8 cellular contexts compared by ENCODE assay signal in the genomic region with DNA sequence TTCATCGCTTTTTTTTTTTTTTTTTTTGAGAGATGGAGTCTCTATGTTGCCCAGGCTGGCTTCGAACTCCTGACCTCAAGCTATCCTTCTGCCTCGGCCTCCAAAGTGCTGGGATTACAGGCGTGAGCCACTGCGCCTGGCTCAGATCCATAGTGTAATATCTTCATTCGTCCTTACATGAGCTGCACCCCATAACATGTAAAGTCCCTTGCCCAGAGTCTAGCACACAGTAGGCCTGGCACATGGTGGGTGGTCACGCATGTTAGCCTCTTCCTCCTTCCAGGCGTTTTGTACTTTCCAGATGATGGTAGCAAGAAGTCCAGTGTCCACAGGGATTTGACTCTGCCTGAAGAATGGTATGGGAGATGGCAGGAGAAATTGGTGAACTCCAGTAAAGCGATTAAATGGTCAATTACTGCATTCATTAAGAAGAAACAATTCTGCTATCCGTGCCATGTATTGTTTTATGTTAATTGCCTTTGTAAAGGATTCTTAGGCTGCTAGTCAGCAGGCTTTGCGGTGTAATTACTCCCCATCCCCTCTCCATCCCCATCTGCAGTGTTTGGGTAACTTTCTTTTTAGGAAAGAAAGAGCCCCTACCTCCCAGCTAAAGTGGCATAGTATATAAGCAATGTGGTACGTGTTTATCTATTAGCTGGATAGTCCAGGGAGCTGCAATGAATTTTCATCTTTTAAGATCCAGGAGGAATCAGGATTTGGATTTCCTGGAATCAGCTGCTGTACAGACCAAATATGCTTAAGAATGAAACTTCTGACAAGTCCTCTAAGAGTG. TPM values are rescaled to one million over a fixed set of nuclear protein-coding genes. Genes with fewer than 3 reads are reported as not detected.
A peak's percentile ranks its signal among the peaks of the same experiment; 100 is the strongest.
DNase-seq lines count a peak whose midpoint lies in the region; ATAC-seq and TF ChIP-seq lines count a peak whose summit lies in the region.

No MANE protein-coding gene starts in this region.

- H3F3A ChIP-seq in GM23248 (ENCODE audit: insufficient read depth): peaks cover 36% of the 10 kb centered on the region

- DNase-seq in GM23248: peak; percentile 57
- DNase-seq in activated CD8-positive, alpha-beta T cell treated with anti-CD3 and anti-CD28 coated beads for 36 hours: no peak
- DNase-seq in GM19238 (ENCODE audit: insufficient read length, low spot score): no peak
- no peak for DNase-seq in NCI-H2196 (lab: John Stamatoyannopoulos, UW; ENCODE audit: unreplicated experiment)
- DNase-seq in NCI-H1436 (lab: John Stamatoyannopoulos, UW): no peak
- no peak for DNase-seq in NCI-H1105 (lab: John Stamatoyannopoulos, UW)

- H3K9me3 ChIP-seq in GM23248 (ENCODE audit: low read depth) (no peaks in the 10 kb centered on the region), skeletal muscle tissue (ENCODE audit: control insufficient read depth in 3 of 3, low read length in 3 of 3) (no peaks in the 10 kb centered on the region)

- H3K27ac ChIP-seq in GM23248 (peak overlapping the region; percentile 49), skeletal muscle tissue (ENCODE audit: low read depth, low read length) (peak overlapping the region; percentile 40)

- no peaks in the 10 kb centered on the region for H3K9me3 Mint-ChIP-seq in activated CD8-positive, alpha-beta T cell treated with anti-CD3 and anti-CD28 coated beads for 36 hours

- peak overlapping the region; percentile 84 for H3K4me2 ChIP-seq in GM23248 (ENCODE audit: unreplicated experiment)

- H3K27ac Mint-ChIP-seq in activated CD8-positive, alpha-beta T cell treated with anti-CD3 and anti-CD28 coated beads for 36 hours: peak overlapping the region; percentile 66

- no peaks in the 10 kb centered on the region for H3K27me3 ChIP-seq in GM23248 (replicated peaks; ENCODE audit: insufficient read depth)
- peaks cover 7 to 22% (median 22%) of the 10 kb centered on the region in 3 donors for H3K27me3 ChIP-seq in skeletal muscle tissue (ENCODE audit: control insufficient read depth in 3 of 3, insufficient read depth in 3 of 3, low read length in 3 of 3)

- peaks cover 34% of the 10 kb centered on the region for H3K4me1 Mint-ChIP-seq in activated CD8-positive, alpha-beta T cell treated with anti-CD3 and anti-CD28 coated beads for 36 hours (ENCODE audit: low read depth)

- H3K9ac ChIP-seq in GM23248 (peak overlapping the region; percentile 89), skeletal muscle tissue (ENCODE audit: low read depth in 1 of 3, low read length in 3 of 3) (peak overlapping the region in 1 of 3 donors; percentile 57)

- H3K79me2 ChIP-seq in GM23248 (ENCODE audit: insufficient read depth): peaks cover 61% of the 10 kb centered on the region

- H3K4me3 ChIP-seq in GM23248 (peak overlapping the region; percentile 92), iPS-11a (ENCODE audit: low read depth, low read length) (peak overlapping the region; percentile 86), skeletal muscle tissue (ENCODE audit: low read length in 3 of 3) (peak overlapping the region; percentile 6 to 76 (median 71))

- H3K4me3 Mint-ChIP-seq in activated CD8-positive, alpha-beta T cell treated with anti-CD3 and anti-CD28 coated beads for 36 hours: peak overlapping the region; percentile 86

- no peak for ATAC-seq in activated CD8-positive, alpha-beta T cell treated with anti-CD3 and anti-CD28 coated beads for 36 hours

- no peaks in the 10 kb centered on the region for H4K20me1 ChIP-seq in GM23248 (ENCODE audit: insufficient read depth)

- H3K9me2 ChIP-seq in GM23248 (ENCODE audit: insufficient read depth): no peaks in the 10 kb centered on the region

- peak overlapping the region; percentile 80 for H2AFZ ChIP-seq in GM23248

- no peaks in the 10 kb centered on the region for H3K36me3 Mint-ChIP-seq in activated CD8-positive, alpha-beta T cell treated with anti-CD3 and anti-CD28 coated beads for 36 hours (ENCODE audit: low read depth)

- peaks cover 23% of the 10 kb centered on the region for H3K4me1 ChIP-seq in GM23248 (ENCODE audit: insufficient read depth)
- H3K4me1 ChIP-seq in skeletal muscle tissue (ENCODE audit: control insufficient read depth in 3 of 3, insufficient read depth in 3 of 3, low read length in 3 of 3): peaks cover 4 to 20% (median 7%) of the 10 kb centered on the region in 3 donors

- no peak for TF ChIP-seq CTCF in activated CD8-positive, alpha-beta T cell treated with anti-CD3 and anti-CD28 coated beads for 36 hours (IDR thresholded peaks at IDR 0.05)

- in situ Hi-C loops in GM23248 (cut with MboI): no loop called here

- peaks cover 11% of the 10 kb centered on the region for H3K27me3 Mint-ChIP-seq in activated CD8-positive, alpha-beta T cell treated with anti-CD3 and anti-CD28 coated beads for 36 hours

- intact Hi-C loops in activated CD8-positive, alpha-beta T cell treated with anti-CD3 and anti-CD28 coated beads for 36 hours (cut with micrococcal nuclease): no loop called here

- 3 to 5% methylated on average over 12 of the region's 12 CpGs for WGBS in GM23248 (ENCODE audit: low coverage in 1 of 2, low lambda C conversion rate in 2 of 2, missing lambda C conversion rate in 2 of 2), 2 experiments

- no peaks in the 10 kb centered on the region for H3K36me3 ChIP-seq in GM23248 (ENCODE audit: low read depth)
- no peaks in the 10 kb centered on the region for H3K36me3 ChIP-seq in skeletal muscle tissue (ENCODE audit: control insufficient read depth in 3 of 3, insufficient read depth in 3 of 3, low read length in 3 of 3)

- CTCF ChIA-PET in activated CD8-positive, alpha-beta T cell treated with anti-CD3 and anti-CD28 coated beads for 36 hours (lab: Charles Lee): interaction anchor here (1.1 to 2.0 kb wide), 2 partner anchors 13 to 225 kb away, joined by 3 to 5 read pairs; a partner anchor contains a TSS

- POLR2A ChIA-PET in activated CD8-positive, alpha-beta T cell treated with anti-CD3 and anti-CD28 coated beads for 36 hours (lab: Charles Lee): no interaction called here

RNA-seq across cellular contexts. Expression of a gene that starts 1.2 kb away (rescaled TPM):
- total RNA-seq in GM23248 (2014; rRNA removed; shearing (Covaris generic)): 46.0 and 54.1 TPM in 2 replicates
- polyA plus RNA-seq in GM23248 (2016; fragmentation: Nextera tagmentation; extraction: Ambion mirVana): 53.7 and 57.0 TPM in 2 replicates
- 1 to 10 TPM; 2.4 TPM for total RNA-seq in activated CD8-positive, alpha-beta T cell treated with anti-CD3 and anti-CD28 coated beads for 36 hours
- total RNA-seq in skeletal muscle tissue: 39.7 TPM

Comparison
In these comparisons a context has a peak if more than half of its experiments do, and no peak if none do; other contexts are left out.
1. RNA of a gene that starts 1.2 kb away (total RNA-seq): 46.0 to 54.1 TPM in GM23248 and 39.7 TPM in skeletal muscle tissue (single experiment); 2.4 TPM in activated CD8-positive, alpha-beta T cell treated with anti-CD3 and anti-CD28 coated beads for 36 hours; every median in the first group is over 10 times any median in the second.
2. Peak in every context shown above with its lines, with median percentiles within 50 percentile points of each other: H3K4me3 ChIP-seq.